In genomic region chr10:31838065-31838464, GRCh38 we compare ENCODE assay signal across 1 cellular context.
TF ChIP-seq lines count a peak whose summit lies in the region.

No MANE protein-coding gene starts in this region.

TF ChIP-seq in IMR-90, 13 proteins besides CTCF, POLR2A, EP300 and RAD21 (continued from another document):
- no peak for TF ChIP-seq ELK1 (IDR thresholded peaks at IDR 0.05; ENCODE audit: borderline replicate concordance, low read depth, low read length)
- TF ChIP-seq MAFK (IDR thresholded peaks at IDR 0.05; ENCODE audit: low read depth, low read length), result no peak
- no peak for TF ChIP-seq NFE2L2 (IDR thresholded peaks at IDR 0.05; ENCODE audit: low read depth, low read length)
- no peak for TF ChIP-seq RCOR1 (IDR thresholded peaks at IDR 0.05; ENCODE audit: insufficient replicate concordance, low read length)
- TF ChIP-seq CEBPB (IDR thresholded peaks at IDR 0.05; ENCODE audit: low read depth, low read length), result no peak
- TF ChIP-seq CHD1 (IDR thresholded peaks at IDR 0.05; ENCODE audit: low read depth, low read length), result no peak
- TF ChIP-seq MXI1 (IDR thresholded peaks at IDR 0.05; ENCODE audit: borderline replicate concordance, low read depth, low read length), result no peak
- TF ChIP-seq RFX5 (IDR thresholded peaks at IDR 0.05; ENCODE audit: low read depth, low read length), result no peak
